ENCODE assay signal across 23 cellular contexts in genomic region chr17:63345598-63345997, GRCh38.
"Had no signal": no experiment of that assay in that cellular context is flagged by ENCODE, and none has a peak within 500 bp of the region (broad histone marks: within the 10 kb centered on the region; RNA-seq: fewer than 3 reads in every experiment).

No MANE protein-coding gene starts in this region.

- ATAC-seq: activated naive CD8-positive, alpha-beta T cell treated with anti-CD3 and anti-CD28 coated beads, Interleukin-2, amount 50 U/mL, for 24 hours; activated T-helper 17 cell treated with anti-CD3 and anti-CD28 coated beads, Interleukin-2, amount 50 U/mL, for 72 hours; esophagus mucosa; left ventricle myocardium superior; natural killer cell; stimulated activated naive B cell treated with anti-CD40 and anti-IgM and Interleukin-4, amounts not matched to agents 10 μg/mL and 1 μg/mL and 100 μg/mL, for 72 hours had no signal

- H3K9me3 ChIP-seq: colonic mucosa, neutrophil, tibial artery had no signal

- H3K27ac ChIP-seq: colonic mucosa, neutrophil, skin epidermis, tibial artery had no signal

- H3K27ac Mint-ChIP-seq: activated naive CD4-positive, alpha-beta T cell treated with anti-CD3 and anti-CD28 coated beads for 36 hours; activated naive CD8-positive, alpha-beta T cell treated with anti-CD3 and anti-CD28 coated beads, Interleukin-2, amount 50 U/mL, for 24 hours; activated T-helper 17 cell treated with anti-CD3 and anti-CD28 coated beads, Interleukin-2, amount 50 U/mL, for 72 hours; memory B cell; natural killer cell; stimulated activated naive B cell treated with anti-CD40 and anti-IgM and Interleukin-4, amounts not matched to agents 10 μg/mL and 1 μg/mL and 100 μg/mL, for 72 hours had no signal

- H3K4me1 Mint-ChIP-seq: activated naive CD8-positive, alpha-beta T cell treated with anti-CD3 and anti-CD28 coated beads, Interleukin-2, amount 50 U/mL, for 24 hours; activated T-helper 17 cell treated with anti-CD3 and anti-CD28 coated beads, Interleukin-2, amount 50 U/mL, for 72 hours; memory B cell; natural killer cell; stimulated activated naive B cell treated with anti-CD40 and anti-IgM and Interleukin-4, amounts not matched to agents 10 μg/mL and 1 μg/mL and 100 μg/mL, for 72 hours had no signal

- H3K36me3 Mint-ChIP-seq: natural killer cell; stimulated activated naive B cell treated with anti-CD40 and anti-IgM and Interleukin-4, amounts not matched to agents 10 μg/mL and 1 μg/mL and 100 μg/mL, for 72 hours had no signal

- H3K27me3 Mint-ChIP-seq: activated naive CD8-positive, alpha-beta T cell treated with anti-CD3 and anti-CD28 coated beads, Interleukin-2, amount 50 U/mL, for 24 hours; activated T-helper 17 cell treated with anti-CD3 and anti-CD28 coated beads, Interleukin-2, amount 50 U/mL, for 72 hours; memory B cell; stimulated activated naive B cell treated with anti-CD40 and anti-IgM and Interleukin-4, amounts not matched to agents 10 μg/mL and 1 μg/mL and 100 μg/mL, for 72 hours had no signal

- H3K4me1 ChIP-seq: colonic mucosa, tibial artery had no signal

- H3K4me3 ChIP-seq: colonic mucosa, skin epidermis, tibial artery had no signal

- H3K27me3 ChIP-seq: colonic mucosa, neutrophil, tibial artery had no signal

- H3K9me3 Mint-ChIP-seq: activated naive CD4-positive, alpha-beta T cell treated with anti-CD3 and anti-CD28 coated beads for 36 hours; activated naive CD8-positive, alpha-beta T cell treated with anti-CD3 and anti-CD28 coated beads, Interleukin-2, amount 50 U/mL, for 24 hours; activated T-helper 17 cell treated with anti-CD3 and anti-CD28 coated beads, Interleukin-2, amount 50 U/mL, for 72 hours; memory B cell; natural killer cell; stimulated activated naive B cell treated with anti-CD40 and anti-IgM and Interleukin-4, amounts not matched to agents 10 μg/mL and 1 μg/mL and 100 μg/mL, for 72 hours had no signal

- H3K4me3 Mint-ChIP-seq: activated naive CD4-positive, alpha-beta T cell treated with anti-CD3 and anti-CD28 coated beads for 36 hours; activated naive CD8-positive, alpha-beta T cell treated with anti-CD3 and anti-CD28 coated beads, Interleukin-2, amount 50 U/mL, for 24 hours; activated T-helper 17 cell treated with anti-CD3 and anti-CD28 coated beads, Interleukin-2, amount 50 U/mL, for 72 hours; memory B cell; natural killer cell; stimulated activated naive B cell treated with anti-CD40 and anti-IgM and Interleukin-4, amounts not matched to agents 10 μg/mL and 1 μg/mL and 100 μg/mL, for 72 hours had no signal

- H3K36me3 ChIP-seq: colonic mucosa had no signal

- FAIRE-seq: frontal cortex, keratinocyte, urothelium cell line had no signal

- DNase-seq: activated CD4-positive, CD25-positive, alpha-beta regulatory T cell treated with anti-CD3 and anti-CD28 coated beads, Interleukin-2, amount 50 U/mL, for 72 hours; activated naive CD4-positive, alpha-beta T cell treated with anti-CD3 and anti-CD28 coated beads for 36 hours; activated naive CD8-positive, alpha-beta T cell treated with anti-CD3 and anti-CD28 coated beads, Interleukin-2, amount 50 U/mL, for 24 hours; activated T-cell treated with anti-CD3 and anti-CD28 coated beads for 4 hours; caudate nucleus; colonic mucosa; left ventricle myocardium superior; natural killer cell; retina; stimulated activated CD4-positive, alpha-beta T cell treated with anti-CD3 and anti-CD28 coated beads, Interleukin-15, amount 100 ng/mL, for 24 hours; stimulated activated CD4-positive, alpha-beta T cell treated with anti-CD3 and anti-CD28 coated beads, Interleukin-4, amount 100 ng/mL, for 1 hour; stimulated activated naive B cell treated with anti-CD40 and anti-IgM and Interleukin-4, amounts not matched to agents 10 μg/mL and 1 μg/mL and 100 μg/mL, for 72 hours; T-helper 1 cell; T1000; tibial artery had no signal
